Comparison of ENCODE assay signal across 2 cellular contexts in genomic region chr2:128316777-128317185, GRCh38.
TF ChIP-seq lines count a peak whose summit lies in the region.

No MANE protein-coding gene starts in this region.

TF ChIP-seq in GM12878, 131 proteins besides CTCF, POLR2A, EP300 and RAD21:
- TF ChIP-seq ZNF24 (IDR thresholded peaks at IDR 0.05) (no peak), CREB1 (IDR thresholded peaks at IDR 0.05; ENCODE audit: low read depth) (no peak), USF1 (IDR thresholded peaks at IDR 0.05; ENCODE audit: borderline replicate concordance, extremely low read length, insufficient read depth, low read depth, low read length) (no peak), MTA3 (IDR thresholded peaks at IDR 0.05; ENCODE audit: borderline replicate concordance, low read length) (no peak), NFYA (IDR thresholded peaks at IDR 0.05; ENCODE audit: borderline replicate concordance, low read depth, low read length) (no peak), BCLAF1 (IDR thresholded peaks at IDR 0.05) (no peak), SPI1 (IDR thresholded peaks at IDR 0.05; ENCODE audit: borderline replicate concordance, insufficient read depth, low read depth, low read length) (no peak)
TF ChIP-seq in GM12878: peak in this region for 0.

TF ChIP-seq in HepG2, 621 proteins besides CTCF, POLR2A, EP300 and RAD21 (continues in another document):
- no peak for TF ChIP-seq ZNF432 (CRISPR knock-in tag; IDR thresholded peaks at IDR 0.05; ENCODE audit: borderline replicate concordance)
- TF ChIP-seq ZSCAN12 (CRISPR knock-in tag; IDR thresholded peaks at IDR 0.05) = no peak
- no peak for TF ChIP-seq ZNF619 (CRISPR knock-in tag; IDR thresholded peaks at IDR 0.05)
- no peak for TF ChIP-seq HIVEP1 (CRISPR knock-in tag; IDR thresholded peaks at IDR 0.05)
- TF ChIP-seq PHF21A (CRISPR knock-in tag; IDR thresholded peaks at IDR 0.05) = no peak
- peak; percentile 3 for TF ChIP-seq PTBP1 (IDR thresholded peaks at IDR 0.05; ENCODE audit: low read depth, low read length, poor library complexity, severe bottlenecking)
- no peak for TF ChIP-seq ZNF263 (CRISPR knock-in tag; IDR thresholded peaks at IDR 0.05)
- no peak for TF ChIP-seq ZNF280B (CRISPR knock-in tag; IDR thresholded peaks at IDR 0.05; ENCODE audit: borderline replicate concordance)
- TF ChIP-seq ZNF101 (CRISPR knock-in tag; IDR thresholded peaks at IDR 0.05; ENCODE audit: borderline replicate concordance, low read depth) = no peak
- TF ChIP-seq SP5 (CRISPR knock-in tag; IDR thresholded peaks at IDR 0.05; ENCODE audit: borderline replicate concordance, low read depth) = no peak
- TF ChIP-seq ZBTB46 (CRISPR knock-in tag; IDR thresholded peaks at IDR 0.05; ENCODE audit: borderline replicate concordance) = no peak
- TF ChIP-seq, protein P1, sequence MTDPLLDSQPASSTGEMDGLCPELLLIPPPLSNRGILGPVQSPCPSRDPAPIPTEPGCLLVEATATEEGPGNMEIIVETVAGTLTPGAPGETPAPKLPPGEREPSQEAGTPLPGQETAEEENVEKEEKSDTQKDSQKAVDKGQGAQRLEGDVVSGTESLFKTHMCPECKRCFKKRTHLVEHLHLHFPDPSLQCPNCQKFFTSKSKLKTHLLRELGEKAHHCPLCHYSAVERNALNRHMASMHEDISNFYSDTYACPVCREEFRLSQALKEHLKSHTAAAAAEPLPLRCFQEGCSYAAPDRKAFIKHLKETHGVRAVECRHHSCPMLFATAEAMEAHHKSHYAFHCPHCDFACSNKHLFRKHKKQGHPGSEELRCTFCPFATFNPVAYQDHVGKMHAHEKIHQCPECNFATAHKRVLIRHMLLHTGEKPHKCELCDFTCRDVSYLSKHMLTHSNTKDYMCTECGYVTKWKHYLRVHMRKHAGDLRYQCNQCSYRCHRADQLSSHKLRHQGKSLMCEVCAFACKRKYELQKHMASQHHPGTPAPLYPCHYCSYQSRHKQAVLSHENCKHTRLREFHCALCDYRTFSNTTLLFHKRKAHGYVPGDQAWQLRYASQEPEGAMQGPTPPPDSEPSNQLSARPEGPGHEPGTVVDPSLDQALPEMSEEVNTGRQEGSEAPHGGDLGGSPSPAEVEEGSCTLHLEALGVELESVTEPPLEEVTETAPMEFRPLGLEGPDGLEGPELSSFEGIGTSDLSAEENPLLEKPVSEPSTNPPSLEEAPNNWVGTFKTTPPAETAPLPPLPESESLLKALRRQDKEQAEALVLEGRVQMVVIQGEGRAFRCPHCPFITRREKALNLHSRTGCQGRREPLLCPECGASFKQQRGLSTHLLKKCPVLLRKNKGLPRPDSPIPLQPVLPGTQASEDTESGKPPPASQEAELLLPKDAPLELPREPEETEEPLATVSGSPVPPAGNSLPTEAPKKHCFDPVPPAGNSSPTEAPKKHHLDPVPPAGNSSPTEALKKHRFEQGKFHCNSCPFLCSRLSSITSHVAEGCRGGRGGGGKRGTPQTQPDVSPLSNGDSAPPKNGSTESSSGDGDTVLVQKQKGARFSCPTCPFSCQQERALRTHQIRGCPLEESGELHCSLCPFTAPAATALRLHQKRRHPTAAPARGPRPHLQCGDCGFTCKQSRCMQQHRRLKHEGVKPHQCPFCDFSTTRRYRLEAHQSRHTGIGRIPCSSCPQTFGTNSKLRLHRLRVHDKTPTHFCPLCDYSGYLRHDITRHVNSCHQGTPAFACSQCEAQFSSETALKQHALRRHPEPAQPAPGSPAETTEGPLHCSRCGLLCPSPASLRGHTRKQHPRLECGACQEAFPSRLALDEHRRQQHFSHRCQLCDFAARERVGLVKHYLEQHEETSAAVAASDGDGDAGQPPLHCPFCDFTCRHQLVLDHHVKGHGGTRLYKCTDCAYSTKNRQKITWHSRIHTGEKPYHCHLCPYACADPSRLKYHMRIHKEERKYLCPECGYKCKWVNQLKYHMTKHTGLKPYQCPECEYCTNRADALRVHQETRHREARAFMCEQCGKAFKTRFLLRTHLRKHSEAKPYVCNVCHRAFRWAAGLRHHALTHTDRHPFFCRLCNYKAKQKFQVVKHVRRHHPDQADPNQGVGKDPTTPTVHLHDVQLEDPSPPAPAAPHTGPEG (CRISPR knock-in tag; IDR thresholded peaks at IDR 0.05) = no peak
- TF ChIP-seq, protein P2, sequence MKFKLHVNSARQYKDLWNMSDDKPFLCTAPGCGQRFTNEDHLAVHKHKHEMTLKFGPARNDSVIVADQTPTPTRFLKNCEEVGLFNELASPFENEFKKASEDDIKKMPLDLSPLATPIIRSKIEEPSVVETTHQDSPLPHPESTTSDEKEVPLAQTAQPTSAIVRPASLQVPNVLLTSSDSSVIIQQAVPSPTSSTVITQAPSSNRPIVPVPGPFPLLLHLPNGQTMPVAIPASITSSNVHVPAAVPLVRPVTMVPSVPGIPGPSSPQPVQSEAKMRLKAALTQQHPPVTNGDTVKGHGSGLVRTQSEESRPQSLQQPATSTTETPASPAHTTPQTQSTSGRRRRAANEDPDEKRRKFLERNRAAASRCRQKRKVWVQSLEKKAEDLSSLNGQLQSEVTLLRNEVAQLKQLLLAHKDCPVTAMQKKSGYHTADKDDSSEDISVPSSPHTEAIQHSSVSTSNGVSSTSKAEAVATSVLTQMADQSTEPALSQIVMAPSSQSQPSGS (CRISPR knock-in tag; IDR thresholded peaks at IDR 0.05) = peak; percentile 20; the same call in 1 of the 2 replicates
- TF ChIP-seq NKX3-1 (CRISPR knock-in tag; IDR thresholded peaks at IDR 0.05) = no peak
- no peak for TF ChIP-seq ZFP62 (CRISPR knock-in tag; IDR thresholded peaks at IDR 0.05)
- TF ChIP-seq ARID4A (CRISPR knock-in tag; IDR thresholded peaks at IDR 0.05; ENCODE audit: borderline replicate concordance) = no peak
- TF ChIP-seq E2F5 (CRISPR knock-in tag; conservative IDR thresholded peaks at IDR 0.05) = 0 out of 2 replicates have a peak, but pooled peaks have one; percentile 4
- TF ChIP-seq, protein P3, sequence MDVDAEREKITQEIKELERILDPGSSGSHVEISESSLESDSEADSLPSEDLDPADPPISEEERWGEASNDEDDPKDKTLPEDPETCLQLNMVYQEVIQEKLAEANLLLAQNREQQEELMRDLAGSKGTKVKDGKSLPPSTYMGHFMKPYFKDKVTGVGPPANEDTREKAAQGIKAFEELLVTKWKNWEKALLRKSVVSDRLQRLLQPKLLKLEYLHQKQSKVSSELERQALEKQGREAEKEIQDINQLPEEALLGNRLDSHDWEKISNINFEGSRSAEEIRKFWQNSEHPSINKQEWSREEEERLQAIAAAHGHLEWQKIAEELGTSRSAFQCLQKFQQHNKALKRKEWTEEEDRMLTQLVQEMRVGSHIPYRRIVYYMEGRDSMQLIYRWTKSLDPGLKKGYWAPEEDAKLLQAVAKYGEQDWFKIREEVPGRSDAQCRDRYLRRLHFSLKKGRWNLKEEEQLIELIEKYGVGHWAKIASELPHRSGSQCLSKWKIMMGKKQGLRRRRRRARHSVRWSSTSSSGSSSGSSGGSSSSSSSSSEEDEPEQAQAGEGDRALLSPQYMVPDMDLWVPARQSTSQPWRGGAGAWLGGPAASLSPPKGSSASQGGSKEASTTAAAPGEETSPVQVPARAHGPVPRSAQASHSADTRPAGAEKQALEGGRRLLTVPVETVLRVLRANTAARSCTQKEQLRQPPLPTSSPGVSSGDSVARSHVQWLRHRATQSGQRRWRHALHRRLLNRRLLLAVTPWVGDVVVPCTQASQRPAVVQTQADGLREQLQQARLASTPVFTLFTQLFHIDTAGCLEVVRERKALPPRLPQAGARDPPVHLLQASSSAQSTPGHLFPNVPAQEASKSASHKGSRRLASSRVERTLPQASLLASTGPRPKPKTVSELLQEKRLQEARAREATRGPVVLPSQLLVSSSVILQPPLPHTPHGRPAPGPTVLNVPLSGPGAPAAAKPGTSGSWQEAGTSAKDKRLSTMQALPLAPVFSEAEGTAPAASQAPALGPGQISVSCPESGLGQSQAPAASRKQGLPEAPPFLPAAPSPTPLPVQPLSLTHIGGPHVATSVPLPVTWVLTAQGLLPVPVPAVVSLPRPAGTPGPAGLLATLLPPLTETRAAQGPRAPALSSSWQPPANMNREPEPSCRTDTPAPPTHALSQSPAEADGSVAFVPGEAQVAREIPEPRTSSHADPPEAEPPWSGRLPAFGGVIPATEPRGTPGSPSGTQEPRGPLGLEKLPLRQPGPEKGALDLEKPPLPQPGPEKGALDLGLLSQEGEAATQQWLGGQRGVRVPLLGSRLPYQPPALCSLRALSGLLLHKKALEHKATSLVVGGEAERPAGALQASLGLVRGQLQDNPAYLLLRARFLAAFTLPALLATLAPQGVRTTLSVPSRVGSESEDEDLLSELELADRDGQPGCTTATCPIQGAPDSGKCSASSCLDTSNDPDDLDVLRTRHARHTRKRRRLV (CRISPR knock-in tag; IDR thresholded peaks at IDR 0.05) = 0 out of 2 replicates have a peak, but pooled peaks have one; percentile 45
- TF ChIP-seq MTA1 (CRISPR knock-in tag; IDR thresholded peaks at IDR 0.05; ENCODE audit: borderline replicate concordance) = no peak
- TF ChIP-seq ZNF546 (CRISPR knock-in tag; conservative IDR thresholded peaks at IDR 0.05) = no peak
- no peak for TF ChIP-seq WIZ (CRISPR knock-in tag; IDR thresholded peaks at IDR 0.05)
- no peak for TF ChIP-seq ZNF207 (IDR thresholded peaks at IDR 0.05; ENCODE audit: borderline replicate concordance)
- TF ChIP-seq KLF11 (CRISPR knock-in tag; IDR thresholded peaks at IDR 0.05) = no peak
- no peak for TF ChIP-seq GZF1 (CRISPR knock-in tag; IDR thresholded peaks at IDR 0.05)
- TF ChIP-seq ZBTB26 (CRISPR knock-in tag; IDR thresholded peaks at IDR 0.05; ENCODE audit: borderline replicate concordance) = 0 out of 2 replicates have a peak, but pooled peaks have one; percentile 4
- no peak for TF ChIP-seq ZNF616 (CRISPR knock-in tag; IDR thresholded peaks at IDR 0.05; ENCODE audit: low read depth)
